ENCODE assay signal across 10 cellular contexts in genomic region chr4:28686618-28687017, GRCh38.
DNase-seq lines count a peak whose midpoint lies in the region; ATAC-seq and TF ChIP-seq lines count a peak whose summit lies in the region.
"Had no signal": no experiment of that assay in that cellular context is flagged by ENCODE, and none has a peak within 500 bp of the region (broad histone marks: within the 10 kb centered on the region; RNA-seq: fewer than 3 reads in every experiment).

No MANE protein-coding gene starts in this region.

- in situ Hi-C loops in IMR-90 (cut with MboI; ENCODE audit: low sequenced_read_pairs) = no loop called here

- dilution Hi-C loops in IMR-90 (cut with HindIII; ENCODE audit: low sequenced_read_pairs, unreplicated experiment) = no loop called here

- no peak overlapping the region for H3K4me2 ChIP-seq in IMR-90 (ENCODE audit: low read depth, low read length)

- H2AK5ac ChIP-seq in IMR-90 (ENCODE audit: low read depth, low read length) = peak overlapping the region; percentile 28

- no peaks in the 10 kb centered on the region for H3K27me3 ChIP-seq in IMR-90 (ENCODE audit: control insufficient read depth, insufficient read depth, low read length)

- TF ChIP-seq CTCF in IMR-90 (conservative IDR thresholded peaks at IDR 0.05; ENCODE audit: low read depth, low read length) = peak; percentile 43

- no TSS peak for BruUV-seq in IMR-90 (replicated peaks; lab: Mats Ljungman, UMichigan)

- CTCF ChIA-PET in IMR-90 (lab: Yijun Ruan, JAX) = interaction anchor here (0.6 to 1.1 kb wide), 4 partner anchors 9 to 267 kb away, joined by 3 to 4 read pairs (median 4); no protein-coding TSS in a partner anchor

- H2BK20ac ChIP-seq in IMR-90 (ENCODE audit: low read depth, low read length) = peak overlapping the region; percentile 45; the same call in 1 of the 2 replicates

- POLR2A ChIA-PET in IMR-90 (lab: Charles Lee; ENCODE audit: unreplicated experiment) = no interaction called here

- H3K27ac ChIP-seq in IMR-90 (ENCODE audit: insufficient read depth, low read length) = no peak overlapping the region

- no peak overlapping the region for H3K4ac ChIP-seq in IMR-90 (ENCODE audit: low read depth, low read length)

- H3K4me1 ChIP-seq in IMR-90 (ENCODE audit: control insufficient read depth, insufficient read depth, low read length) = no peaks in the 10 kb centered on the region

- no peak overlapping the region for H2BK5ac ChIP-seq in IMR-90 (ENCODE audit: low read depth, low read length, poor library complexity, severe bottlenecking)

- peak overlapping the region; percentile 22 for H2AK9ac ChIP-seq in IMR-90 (replicated peaks; ENCODE audit: low read depth, low read length, poor library complexity)

- H3K56ac ChIP-seq in IMR-90 (ENCODE audit: extremely low read depth, insufficient read depth, low read length) = no peak overlapping the region

- no peak overlapping the region for H4K5ac ChIP-seq in IMR-90 (ENCODE audit: low read depth, low read length)

- H3K9me3 ChIP-seq in IMR-90 (ENCODE audit: control insufficient read depth, insufficient read depth, low read length) = no peaks in the 10 kb centered on the region

- H3K4me3 ChIP-seq in IMR-90 (ENCODE audit: insufficient read depth, low read depth, low read length) = no peak overlapping the region

- TF ChIP-seq POLR2A in IMR-90 (IDR thresholded peaks at IDR 0.05; ENCODE audit: low read depth, low read length) = no peak

- DNase-seq in DMS 273 (lab: John Stamatoyannopoulos, UW; ENCODE audit: unreplicated experiment) (peak; percentile 41), DMS 273 treated with DMSO at 0.1 percent for 48 hours (lab: John Stamatoyannopoulos, UW) (no peak), IMR-90 (peak; percentile 38), amniotic epithelial cell (ENCODE audit: low read depth) (peak; percentile 65), left kidney (ENCODE audit: low read depth, low spot score) (peak; percentile 40), NOMO-1 (lab: John Stamatoyannopoulos, UW; ENCODE audit: unreplicated experiment in 2 of 2) (no peak), NCI-H2227 treated with DMSO at 0.1 percent for 48 hours (lab: John Stamatoyannopoulos, UW) (no peak)
- DNase-seq: activated B cell treated with CpG ODN at 0.5 μM for 24 hours, naive B cell had no signal

- peak; percentile 59 for TF ChIP-seq RAD21 in IMR-90 (IDR thresholded peaks at IDR 0.05; ENCODE audit: low read length)

- no peak overlapping the region for H4K8ac ChIP-seq in IMR-90 (ENCODE audit: low read depth in 2 of 2, low read length in 2 of 2)

- no peak overlapping the region for H3K18ac ChIP-seq in IMR-90 (ENCODE audit: low read depth, low read length)

- no peak overlapping the region for H3K14ac ChIP-seq in IMR-90 (replicated peaks; ENCODE audit: low read depth, low read length)

- intact Hi-C loops in IMR-90 (cut with micrococcal nuclease) = loop anchor here (10.0 kb wide), 1 partner anchor 188 kb away; no protein-coding TSS in a partner anchor

- peak; percentile 46; the same call in 1 of the 2 replicates for ATAC-seq in IMR-90 (ENCODE audit: low read depth)
- no peak for ATAC-seq in HG02571 (IDR thresholded peaks at IDR 0.05; ENCODE audit: unreplicated experiment)

- no peaks in the 10 kb centered on the region for H3K9me1 ChIP-seq in IMR-90 (ENCODE audit: insufficient read depth, low read length)

- no peaks in the 10 kb centered on the region for H3K79me1 ChIP-seq in IMR-90 (ENCODE audit: low read depth in 1 of 2, low read length in 2 of 2)

- no peak overlapping the region for H3K9ac ChIP-seq in IMR-90 (ENCODE audit: low read depth, low read length)

- no peaks in the 10 kb centered on the region for H3K36me3 ChIP-seq in IMR-90 (ENCODE audit: control insufficient read depth, insufficient read depth, low read length)

- H4K91ac ChIP-seq in IMR-90 (ENCODE audit: insufficient read depth, low read depth, low read length) = no peak overlapping the region

- H3K23ac ChIP-seq in IMR-90 (ENCODE audit: low read depth, low read length) = no peak overlapping the region

- no peaks in the 10 kb centered on the region for H4K20me1 ChIP-seq in IMR-90 (ENCODE audit: insufficient read depth, low read length)

- H2BK120ac ChIP-seq in IMR-90 (ENCODE audit: low read depth, low read length) = no peak overlapping the region

- WGBS in IMR-90 (ENCODE audit: extremely low coverage in 2 of 2, insufficient read length in 1 of 2), 2 experiments = 82% methylated on average over 2 of the region's 4 CpGs; no CpG with 5 or more reads in 1 of the 2 experiments

- H2AFZ ChIP-seq in IMR-90 (replicated peaks; ENCODE audit: low read length, poor library complexity) = no peak overlapping the region

- no peak overlapping the region for H2BK15ac ChIP-seq in IMR-90 (ENCODE audit: low read depth, low read length)

TF ChIP-seq in IMR-90, 13 proteins besides CTCF, POLR2A, EP300 and RAD21:
- TF ChIP-seq NFE2L2 (IDR thresholded peaks at IDR 0.05; ENCODE audit: low read depth, low read length) = no peak
- TF ChIP-seq CEBPB (IDR thresholded peaks at IDR 0.05; ENCODE audit: low read depth, low read length) = no peak
- peak; percentile 42 for TF ChIP-seq SMC3 (IDR thresholded peaks at IDR 0.05; ENCODE audit: low read depth, low read length)
- no peak for TF ChIP-seq FOS (IDR thresholded peaks at IDR 0.05; ENCODE audit: low read depth, low read length)
- TF ChIP-seq CHD1 (IDR thresholded peaks at IDR 0.05; ENCODE audit: low read depth, low read length) = no peak
- TF ChIP-seq MXI1 (IDR thresholded peaks at IDR 0.05; ENCODE audit: borderline replicate concordance, low read depth, low read length) = no peak
- no peak for TF ChIP-seq USF2 (IDR thresholded peaks at IDR 0.05; ENCODE audit: low read depth, low read length)

Comparison
In these comparisons a context has a peak if more than half of its experiments do, and no peak if none do; other contexts are left out.
1. DNase-seq: peak in DMS 273 (single experiment), IMR-90 (single experiment), amniotic epithelial cell (single experiment) and left kidney (single experiment); none in DMS 273 treated with DMSO at 0.1 percent for 48 hours (single experiment), NOMO-1 (0 of 2) and NCI-H2227 treated with DMSO at 0.1 percent for 48 hours (single experiment).